In the genomic region with DNA sequence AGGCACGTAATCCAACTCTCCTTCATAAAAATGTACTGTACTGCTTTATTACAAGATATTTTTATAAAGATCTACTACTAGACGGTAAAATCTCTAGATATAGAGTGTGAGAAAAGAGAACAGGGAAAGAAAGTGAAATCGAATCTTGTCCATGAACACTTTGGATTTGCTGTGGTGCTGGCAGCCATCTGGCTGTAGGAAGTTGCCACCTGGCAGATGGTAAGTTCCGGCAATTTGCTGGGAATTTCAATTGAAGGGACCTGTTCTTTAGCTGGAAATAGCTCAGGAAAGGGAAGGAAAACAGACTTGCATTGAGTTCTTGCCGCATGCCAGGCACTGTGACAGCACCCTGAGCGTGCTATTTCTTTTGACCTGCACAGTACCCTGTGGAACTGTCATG, we compare ENCODE assay signal across 6 cellular contexts.
DNase-seq lines count a peak whose midpoint lies in the region; TF ChIP-seq lines count a peak whose summit lies in the region.
"Not testable (repeated sequence)": the region's sequence is repeated elsewhere in the genome, so short reads cannot be mapped to it uniquely, and the experiment has no call there.

No MANE protein-coding gene starts in this region.

- H3K27ac ChIP-seq in dorsolateral prefrontal cortex: not testable (repeated sequence)

- DNase-seq in G401 (ENCODE audit: low spot score) (peak; percentile 86), NCI-H2171 (lab: John Stamatoyannopoulos, UW) (peak; percentile 8), NCI-H524 treated with DMSO at 0.1 percent for 48 hours (lab: John Stamatoyannopoulos, UW) (peak; percentile 35), cerebellar cortex (ENCODE audit: low spot score) (peak; percentile 82), dorsolateral prefrontal cortex (peak in 6 of 10 donors; percentile 41 to 73 (median 50)), middle frontal gyrus (ENCODE audit: extremely low spot score, low spot score) (peak; percentile 18)

- not testable (repeated sequence) for H3K4me3 ChIP-seq in dorsolateral prefrontal cortex

- H3K27me3 ChIP-seq in dorsolateral prefrontal cortex: not testable (repeated sequence)

- intact Hi-C loops in dorsolateral prefrontal cortex (cut with DNase I): not testable (repeated sequence)

- in situ Hi-C loops in G401 (cut with HindIII; ENCODE audit: low sequenced_read_pairs): not testable (repeated sequence)

- TF ChIP-seq CTCF in dorsolateral prefrontal cortex (IDR thresholded peaks at IDR 0.05 in 54 of 56, conservative IDR thresholded peaks at IDR 0.05 in 2 of 56; ENCODE audit: low read depth in 1 of 56, partially characterized antibody in 56 of 56): not testable (repeated sequence)

Comparison
In these comparisons a context has a peak if more than half of its experiments do, and no peak if none do; other contexts are left out.
1. DNase-seq: peak in every context shown above with its lines; median percentile 86 in G401; 82 in cerebellar cortex; 50 in dorsolateral prefrontal cortex; 35 in NCI-H524 treated with DMSO at 0.1 percent for 48 hours; 18 in middle frontal gyrus; 8 in NCI-H2171.